ENCODE assay signal across 12 cellular contexts in the genomic region with DNA sequence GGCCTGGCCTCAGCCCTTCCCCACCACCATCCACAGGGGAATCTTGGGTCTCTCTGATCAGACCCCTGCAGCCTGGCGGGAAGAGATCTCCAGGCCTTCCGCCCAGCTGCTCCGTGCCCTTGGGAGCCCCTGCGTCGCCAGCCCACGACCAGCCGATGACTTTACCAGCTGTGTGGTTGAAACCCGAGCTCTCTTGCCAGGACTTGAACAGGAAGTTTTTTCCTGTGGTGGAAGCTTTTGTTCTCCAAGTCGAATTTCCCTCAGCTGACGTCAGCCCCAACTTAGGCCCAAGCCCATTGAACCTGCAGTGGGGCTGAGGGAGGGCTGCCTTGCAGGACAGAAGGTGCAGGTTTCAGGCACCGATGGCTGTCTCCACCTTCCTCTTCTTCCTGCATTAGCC. TPM values are rescaled to one million over a fixed set of nuclear protein-coding genes. Genes with fewer than 3 reads are reported as not detected.
DNase-seq lines count a peak whose midpoint lies in the region; ATAC-seq and TF ChIP-seq lines count a peak whose summit lies in the region.
"Had no signal": no experiment of that assay in that cellular context is flagged by ENCODE, and none has a peak within 500 bp of the region (broad histone marks: within the 10 kb centered on the region; RNA-seq: fewer than 3 reads in every experiment).

No MANE protein-coding gene starts in this region.

- H2AFZ ChIP-seq in PC-3 (ENCODE audit: low read length), result no peak overlapping the region

- no peaks in the 10 kb centered on the region for H3K79me2 ChIP-seq in PC-3 (ENCODE audit: low read length)

- H3K4me1 Mint-ChIP-seq in activated T-helper 1 cell treated with anti-CD3 and anti-CD28 coated beads, Interleukin-12 subunit alpha, Interleukin-12 subunit beta, Interleukin-2, Interleukin-4 antibody, amounts not matched to agents 30 ng/mL and 10 ng/mL and 1 ng/mL, durations not matched to agents 14 hours and 24 hours and 36 hours (ENCODE audit: low read depth), result peaks cover 21% of the 10 kb centered on the region

- POLR2A ChIA-PET in PC-3 (lab: Charles Lee; ENCODE audit: unreplicated experiment), result no interaction called here

- H3K4me3 ChIP-seq in right atrium auricular region (no peak overlapping the region), PC-3 (ENCODE audit: low read length) (no peak overlapping the region)
- H3K4me3 ChIP-seq: cardiac muscle cell, GM12878 had no signal

- H3K4me1 ChIP-seq in right atrium auricular region (peaks cover 0 to 7% of the 10 kb centered on the region in 2 donors), PC-3 (ENCODE audit: insufficient read depth, low read length) (no peaks in the 10 kb centered on the region)

- CTCF ChIA-PET in PC-3 (lab: Charles Lee), result no interaction called here

- H3K27ac ChIP-seq in right atrium auricular region, result no peak overlapping the region
- no peak overlapping the region for H3K27ac ChIP-seq in PC-3 (ENCODE audit: low read length)
- H3K27ac ChIP-seq: cardiac muscle cell had no signal

- no peak overlapping the region for H3K4me2 ChIP-seq in PC-3 (ENCODE audit: low read length)

- no TSS peak for BruUV-seq in PC-3 (replicated peaks; lab: Mats Ljungman, UMichigan)

- H3K9me3 ChIP-seq in right atrium auricular region, result no peaks in the 10 kb centered on the region
- no peaks in the 10 kb centered on the region for H3K9me3 ChIP-seq in PC-3 (ENCODE audit: low read length)

- TF ChIP-seq CTCF in right atrium auricular region (IDR thresholded peaks at IDR 0.05), result no peak
- no peak for TF ChIP-seq CTCF in PC-3 (conservative IDR thresholded peaks at IDR 0.05; ENCODE audit: low read depth, low read length)

- H3K4me3 Mint-ChIP-seq in activated T-helper 1 cell treated with anti-CD3 and anti-CD28 coated beads, Interleukin-12 subunit alpha, Interleukin-12 subunit beta, Interleukin-2, Interleukin-4 antibody, amounts not matched to agents 30 ng/mL and 10 ng/mL and 1 ng/mL, durations not matched to agents 14 hours and 24 hours and 36 hours, result no peak overlapping the region

- peaks cover 7% of the 10 kb centered on the region for H3K27me3 Mint-ChIP-seq in activated T-helper 1 cell treated with anti-CD3 and anti-CD28 coated beads, Interleukin-12 subunit alpha, Interleukin-12 subunit beta, Interleukin-2, Interleukin-4 antibody, amounts not matched to agents 30 ng/mL and 10 ng/mL and 1 ng/mL, durations not matched to agents 14 hours and 24 hours and 36 hours (ENCODE audit: insufficient read depth)

- H3K36me3 ChIP-seq in right atrium auricular region (no peaks in the 10 kb centered on the region), PC-3 (ENCODE audit: low read depth, low read length) (no peaks in the 10 kb centered on the region)
- H3K36me3 ChIP-seq: cardiac muscle cell had no signal

- H3K27me3 ChIP-seq in right atrium auricular region, result no peaks in the 10 kb centered on the region
- no peaks in the 10 kb centered on the region for H3K27me3 ChIP-seq in PC-3 (ENCODE audit: low read length)
- H3K27me3 ChIP-seq: cardiac muscle cell had no signal

- ATAC-seq in Right ventricle myocardium superior (ENCODE audit: poor library complexity) (peak; percentile 55), PC-3 (no peak)
- ATAC-seq: GM12878 had no signal

- intact Hi-C loops in Right ventricle myocardium superior (cut with DNase I) (no loop called here), PC-3 (cut with micrococcal nuclease) (no loop called here)
- intact Hi-C loops in activated T-helper 1 cell treated with anti-CD3 and anti-CD28 coated beads, Interleukin-12 subunit alpha, Interleukin-12 subunit beta, Interleukin-2, Interleukin-4 antibody, amounts not matched to agents 30 ng/mL and 10 ng/mL and 1 ng/mL, durations not matched to agents 14 hours and 24 hours and 36 hours (cut with micrococcal nuclease), result no loop called here

- DNase-seq in Right ventricle myocardium superior (peak; percentile 67), right atrium auricular region (ENCODE audit: low spot score) (no peak), brain pericyte (ENCODE audit: low read depth, low spot score) (peak; percentile 47), iris pigment epithelial cell (ENCODE audit: low read depth) (peak; percentile 76), PC-3 (no peak), NCI-H82 treated with DMSO at 0.1 percent for 48 hours (lab: John Stamatoyannopoulos, UW; ENCODE audit: unreplicated experiment) (no peak), NCI-H146 treated with DMSO at 0.1 percent for 48 hours (lab: John Stamatoyannopoulos, UW; ENCODE audit: unreplicated experiment) (no peak)
- DNase-seq in activated T-helper 1 cell treated with anti-CD3 and anti-CD28 coated beads, Interleukin-12 subunit alpha, Interleukin-12 subunit beta, Interleukin-2, Interleukin-4 antibody, amounts not matched to agents 30 ng/mL and 10 ng/mL and 1 ng/mL, durations not matched to agents 14 hours and 24 hours and 36 hours (ENCODE audit: low spot score), result no peak
- DNase-seq: AML-193, NCI-H1417 treated with DMSO at 0.1 percent for 48 hours had no signal

- H3K9ac ChIP-seq in PC-3 (ENCODE audit: low read length), result no peak overlapping the region

- no peaks in the 10 kb centered on the region for H3K9me2 ChIP-seq in PC-3 (replicated peaks; ENCODE audit: low read length)

- no peaks in the 10 kb centered on the region for H3K9me3 Mint-ChIP-seq in activated T-helper 1 cell treated with anti-CD3 and anti-CD28 coated beads, Interleukin-12 subunit alpha, Interleukin-12 subunit beta, Interleukin-2, Interleukin-4 antibody, amounts not matched to agents 30 ng/mL and 10 ng/mL and 1 ng/mL, durations not matched to agents 14 hours and 24 hours and 36 hours

- H3F3A ChIP-seq in PC-3 (ENCODE audit: low read length, unreplicated experiment), result no peaks in the 10 kb centered on the region

- no peak overlapping the region for H3K27ac Mint-ChIP-seq in activated T-helper 1 cell treated with anti-CD3 and anti-CD28 coated beads, Interleukin-12 subunit alpha, Interleukin-12 subunit beta, Interleukin-2, Interleukin-4 antibody, amounts not matched to agents 30 ng/mL and 10 ng/mL and 1 ng/mL, durations not matched to agents 14 hours and 24 hours and 36 hours

- H4K20me1 ChIP-seq in PC-3 (ENCODE audit: low read length), result no peaks in the 10 kb centered on the region

- no peaks in the 10 kb centered on the region for H3K36me3 Mint-ChIP-seq in activated T-helper 1 cell treated with anti-CD3 and anti-CD28 coated beads, Interleukin-12 subunit alpha, Interleukin-12 subunit beta, Interleukin-2, Interleukin-4 antibody, amounts not matched to agents 30 ng/mL and 10 ng/mL and 1 ng/mL, durations not matched to agents 14 hours and 24 hours and 36 hours (ENCODE audit: low read depth)

RNA-seq across cellular contexts. Expression of gene SMAD3, which starts 51.7 kb away (rescaled TPM):
- total RNA-seq in Right ventricle myocardium superior (17.3 TPM), right atrium auricular region (10 to 100 TPM; 20.8 to 37.8 TPM), PC-3 (2014; rRNA removed) (75.6 and 86.4 TPM in 2 replicates)
- 80.2 and 80.4 TPM in 2 replicates for total RNA-seq in activated T-helper 1 cell treated with anti-CD3 and anti-CD28 coated beads, Interleukin-12 subunit alpha, Interleukin-12 subunit beta, Interleukin-2, Interleukin-4 antibody, amounts not matched to agents 30 ng/mL and 10 ng/mL and 1 ng/mL, durations not matched to agents 14 hours and 24 hours and 36 hours

Comparison
In these comparisons a context has a peak if more than half of its experiments do, and no peak if none do; other contexts are left out.
1. DNase-seq: peak in Right ventricle myocardium superior (single experiment), brain pericyte (single experiment) and iris pigment epithelial cell (single experiment); none in right atrium auricular region (single experiment), PC-3 (single experiment), NCI-H82 treated with DMSO at 0.1 percent for 48 hours (single experiment), NCI-H146 treated with DMSO at 0.1 percent for 48 hours (single experiment) and activated T-helper 1 cell treated with anti-CD3 and anti-CD28 coated beads, Interleukin-12 subunit alpha, Interleukin-12 subunit beta, Interleukin-2, Interleukin-4 antibody, amounts not matched to agents 30 ng/mL and 10 ng/mL and 1 ng/mL, durations not matched to agents 14 hours and 24 hours and 36 hours (single experiment).